In genomic region chr13:98332691-98333090, GRCh38 we compare ENCODE assay signal across 1 cellular context.
A peak's percentile ranks its signal among the peaks of the same experiment; 100 is the strongest.
TF ChIP-seq lines count a peak whose summit lies in the region.

No MANE protein-coding gene starts in this region.

TF ChIP-seq in WTC11, 78 proteins besides CTCF, POLR2A, EP300 and RAD21 (continued from another document):
- TF ChIP-seq USF2 (CRISPR knock-in tag; IDR thresholded peaks at IDR 0.05), result peak; percentile 33; the same call in 1 of the 2 replicates
- TF ChIP-seq STAT6 (CRISPR knock-in tag; conservative IDR thresholded peaks at IDR 0.05; ENCODE audit: low read depth), result no peak
- TF ChIP-seq TP53 (CRISPR knock-in tag; IDR thresholded peaks at IDR 0.05), result no peak
